In the genomic region with DNA sequence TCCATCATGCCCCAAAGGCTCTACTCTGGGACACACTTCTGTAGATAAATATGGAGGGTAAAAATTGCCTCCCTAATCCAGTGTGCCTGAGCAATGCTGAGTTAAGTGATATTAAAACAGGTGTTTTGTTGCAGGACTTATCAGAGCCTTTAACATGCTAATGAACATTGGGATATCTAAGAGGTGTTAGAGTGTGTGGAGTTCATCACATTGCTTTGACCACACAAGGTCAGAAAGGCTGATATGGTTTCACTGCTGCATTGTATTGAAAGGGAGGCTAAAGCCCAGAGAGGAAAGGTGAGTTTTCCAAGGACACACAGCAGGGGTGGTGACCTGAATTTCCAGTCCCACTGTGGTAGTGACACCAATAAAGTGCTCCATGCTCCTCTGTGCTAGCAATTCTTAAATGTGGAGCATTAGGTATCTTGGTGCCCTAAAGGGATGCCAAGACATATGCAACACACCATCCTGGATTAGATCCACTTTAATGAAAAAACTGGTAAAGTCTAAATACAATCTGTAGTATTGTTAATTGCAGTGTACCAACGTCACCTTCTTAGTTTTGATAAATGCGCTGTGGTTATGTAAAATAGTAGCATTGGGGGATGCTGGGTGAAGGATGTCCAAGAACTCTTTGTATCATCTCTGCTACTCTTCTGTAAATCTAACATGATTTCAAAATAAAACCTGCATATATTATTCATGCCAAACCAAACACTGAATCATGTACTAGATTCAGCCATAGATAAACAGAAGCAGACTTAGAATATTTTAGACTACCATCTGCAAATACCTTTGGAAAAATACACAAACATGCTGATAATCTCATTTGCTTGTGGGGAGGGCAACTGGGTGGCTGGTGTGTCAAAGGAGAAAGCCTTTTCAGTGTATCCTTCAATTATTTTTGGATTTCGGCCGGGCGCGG, we compare ENCODE assay signal across 1 cellular context.
A peak's percentile ranks its signal among the peaks of the same experiment; 100 is the strongest.
TF ChIP-seq lines count a peak whose summit lies in the region.

No MANE protein-coding gene starts in this region.

TF ChIP-seq in H1, 55 proteins besides CTCF, POLR2A, EP300 and RAD21:
- TF ChIP-seq GTF2F1 (IDR thresholded peaks at IDR 0.05; ENCODE audit: borderline replicate concordance, low read depth, low read length): no peak
- TF ChIP-seq CEBPB (IDR thresholded peaks at IDR 0.05; ENCODE audit: low read depth, low read length): no peak
- no peak for TF ChIP-seq TBP (IDR thresholded peaks at IDR 0.05; ENCODE audit: low read depth, low read length)
- peak; percentile 37; the same call in 1 of the 2 replicates for TF ChIP-seq KDM1A (IDR thresholded peaks at IDR 0.05; ENCODE audit: borderline replicate concordance, low read length)
- no peak for TF ChIP-seq ASH2L (IDR thresholded peaks at IDR 0.05; ENCODE audit: low read length)
- TF ChIP-seq POU5F1 (IDR thresholded peaks at IDR 0.05; ENCODE audit: low read depth, low read length): no peak
- TF ChIP-seq BACH1 (IDR thresholded peaks at IDR 0.05; ENCODE audit: low read length): no peak
- TF ChIP-seq MAFK (IDR thresholded peaks at IDR 0.05; ENCODE audit: low read depth, low read length): no peak
- TF ChIP-seq SAP30 (IDR thresholded peaks at IDR 0.05; ENCODE audit: insufficient read depth, insufficient replicate concordance, low read length): no peak
